ENCODE assay signal across 15 cellular contexts in the genomic region with DNA sequence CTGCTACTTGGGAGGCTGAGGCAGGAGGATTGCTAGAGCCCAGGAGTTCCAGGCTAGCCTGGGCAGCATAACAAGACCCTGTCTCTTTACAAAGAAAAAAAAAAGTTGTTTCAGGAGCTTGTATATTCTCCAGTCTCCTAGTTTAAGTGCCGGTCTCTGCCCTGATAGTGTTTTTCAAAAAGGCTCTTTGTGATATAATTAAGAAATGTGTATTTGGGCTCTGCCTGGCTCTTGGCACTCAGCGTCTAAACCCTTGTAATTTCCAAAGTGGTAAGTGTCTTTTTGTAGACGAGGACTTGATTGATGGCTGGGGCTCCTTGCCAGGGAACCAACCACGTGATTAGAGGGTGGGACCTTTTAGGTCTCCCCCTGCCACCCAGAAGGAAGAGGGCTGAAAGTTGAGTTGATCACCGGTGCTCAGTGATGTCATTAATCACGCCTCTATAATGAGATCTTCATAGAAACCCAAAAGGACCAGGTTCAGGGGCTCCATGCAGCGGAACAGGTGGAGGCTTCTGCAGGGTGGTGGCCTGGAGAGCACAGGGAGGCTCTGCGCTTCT. TPM values are rescaled to one million over a fixed set of nuclear protein-coding genes. Genes with fewer than 3 reads are reported as not detected.
A peak's percentile ranks its signal among the peaks of the same experiment; 100 is the strongest.
DNase-seq lines count a peak whose midpoint lies in the region; ATAC-seq and TF ChIP-seq lines count a peak whose summit lies in the region.
"Had no signal": no experiment of that assay in that cellular context is flagged by ENCODE, and none has a peak within 500 bp of the region (broad histone marks: within the 10 kb centered on the region; RNA-seq: fewer than 3 reads in every experiment).

No MANE protein-coding gene starts in this region.

- H2AFZ ChIP-seq in neuronal stem cell (ENCODE audit: low read length): no peak overlapping the region
- H2AFZ ChIP-seq: parathyroid adenoma had no signal

- WGBS in sigmoid colon, 2 donors: 65 to 74% methylated on average over 8 of the region's 8 CpGs
- no CpG with 5 or more reads among the region's 8 CpGs for WGBS in neuronal stem cell (ENCODE audit: extremely low coverage in 2 of 2, insufficient read length in 2 of 2, insufficient replicate concordance in 1 of 2), 2 donors
- WGBS in aorta, 2 donors: 46 to 55% methylated on average over 8 of the region's 8 CpGs

- H4K8ac ChIP-seq in neuronal stem cell (ENCODE audit: low read depth, low read length): no peak overlapping the region

- H3K23ac ChIP-seq in neuronal stem cell (ENCODE audit: low read depth, low read length, poor library complexity): no peak overlapping the region

- no peak overlapping the region for H4K91ac ChIP-seq in neuronal stem cell (ENCODE audit: low read depth, low read length, poor library complexity)

- H3K14ac ChIP-seq in neuronal stem cell (ENCODE audit: low read length): no peak overlapping the region

- DNase-seq in CD4-positive, alpha-beta memory T cell: no peak
- DNase-seq in WERI-Rb-1: peak; percentile 31
- DNase-seq in sigmoid colon: no peak
- DNase-seq in neuronal stem cell (ENCODE audit: low spot score): no peak
- no peak for DNase-seq in aorta
- DNase-seq: activated CD8-positive, alpha-beta memory T cell treated with anti-CD3 and anti-CD28 coated beads, Interleukin-2, amount 50 U/mL, for 48 hours; C1 segment of cervical spinal cord; NCI-H1092 treated with DMSO at 0.1 percent for 48 hours; NCI-H524; spleen had no signal

- H2BK15ac ChIP-seq in neuronal stem cell (ENCODE audit: low read length): no peak overlapping the region

- no peak for TF ChIP-seq POLR2A in sigmoid colon (IDR thresholded peaks at IDR 0.05)

- TF ChIP-seq EP300 in sigmoid colon (IDR thresholded peaks at IDR 0.05): no peak

- no peak overlapping the region for H3K4ac ChIP-seq in neuronal stem cell (ENCODE audit: low read length)

- H3K9ac ChIP-seq in HUES48 (ENCODE audit: low read depth, low read length) (peak overlapping the region; percentile 7; the same call in 1 of the 2 replicates), neuronal stem cell (ENCODE audit: low read depth, low read length, poor library complexity) (no peak overlapping the region)
- H3K9ac ChIP-seq: parathyroid adenoma had no signal

- peaks cover 25% of the 10 kb centered on the region for H3K36me3 ChIP-seq in CD4-positive, alpha-beta memory T cell (ENCODE audit: insufficient read depth, low read length)
- H3K36me3 ChIP-seq in HUES48 (ENCODE audit: control insufficient read depth, insufficient read depth, low read length) (peaks cover 69% of the 10 kb centered on the region), WERI-Rb-1 (peaks cover 81% of the 10 kb centered on the region), sigmoid colon (peaks cover 15 to 51% (median 26%) of the 10 kb centered on the region in 4 donors), neuronal stem cell (replicated peaks in 1 of 2; ENCODE audit: control insufficient read depth in 2 of 2, insufficient read depth in 2 of 2, low read length in 2 of 2) (peaks cover 19 to 76% of the 10 kb centered on the region in 2 donors), aorta (ENCODE audit: control insufficient read depth in 1 of 2, insufficient read depth in 2 of 2, low read length in 1 of 2) (peaks cover 0 to 12% of the 10 kb centered on the region in 2 donors)

- POLR2A ChIA-PET in CD4-positive, alpha-beta memory T cell (lab: Charles Lee; ENCODE audit: partially characterized antibody): no interaction called here

- H3K27me3 Mint-ChIP-seq in CD4-positive, alpha-beta memory T cell: no peaks in the 10 kb centered on the region
- no peaks in the 10 kb centered on the region for H3K27me3 Mint-ChIP-seq in nephron (ENCODE audit: low read depth)

- no peak overlapping the region for H3K4me3 ChIP-seq in CD4-positive, alpha-beta memory T cell (ENCODE audit: low read length in 2 of 2)
- no peak overlapping the region for H3K4me3 ChIP-seq in HUES48 (ENCODE audit: low read depth, low read length)
- H3K4me3 ChIP-seq in WERI-Rb-1 (ENCODE audit: low read depth, low read length): peak overlapping the region; percentile 0; the same call in 1 of the 2 replicates
- H3K4me3 ChIP-seq in sigmoid colon: no peak overlapping the region
- H3K4me3 ChIP-seq in neuronal stem cell (ENCODE audit: low read length in 2 of 2): no peak overlapping the region
- H3K4me3 ChIP-seq in aorta (ENCODE audit: low read length in 2 of 2): no peak overlapping the region
- H3K4me3 ChIP-seq: gastroesophageal sphincter, spleen had no signal

- no peak overlapping the region for H3K4me2 ChIP-seq in neuronal stem cell (ENCODE audit: insufficient read depth, low read length, poor library complexity, severe bottlenecking)

- H3K27me3 ChIP-seq in CD4-positive, alpha-beta memory T cell (ENCODE audit: insufficient read depth, low read length): no peaks in the 10 kb centered on the region
- H3K27me3 ChIP-seq in HUES48 (ENCODE audit: control insufficient read depth, insufficient read depth, low read length) (no peaks in the 10 kb centered on the region), WERI-Rb-1 (ENCODE audit: insufficient read depth, low read depth, severe bottlenecking) (no peaks in the 10 kb centered on the region), sigmoid colon (no peaks in the 10 kb centered on the region), neuronal stem cell (ENCODE audit: control insufficient read depth in 3 of 3, insufficient read depth in 3 of 3, low read depth in 1 of 3, low read length in 3 of 3) (no peaks in the 10 kb centered on the region), aorta (ENCODE audit: control insufficient read depth in 1 of 2, insufficient read depth in 2 of 2, low read length in 1 of 2) (no peaks in the 10 kb centered on the region)
- H3K27me3 ChIP-seq: gastroesophageal sphincter, spleen had no signal

- no peak overlapping the region for H2BK5ac ChIP-seq in neuronal stem cell (ENCODE audit: low read length)

- H3K18ac ChIP-seq in neuronal stem cell (ENCODE audit: low read length): no peak overlapping the region

- H2BK120ac ChIP-seq in neuronal stem cell (ENCODE audit: low read depth, low read length): no peak overlapping the region

- no peaks in the 10 kb centered on the region for H3K9me3 Mint-ChIP-seq in CD4-positive, alpha-beta memory T cell
- no peaks in the 10 kb centered on the region for H3K9me3 Mint-ChIP-seq in nephron

- intact Hi-C loops in CD4-positive, alpha-beta memory T cell (cut with micrococcal nuclease): no loop called here
- intact Hi-C loops in sigmoid colon (cut with DNase I): loop anchor here (10.0 kb wide), 1 partner anchor 254 kb away; no protein-coding TSS in a partner anchor
- intact Hi-C loops in aorta (cut with DNase I): loop anchor here in 1 of 2 donors (10.0 kb wide), 1 partner anchor 784 kb away; the partner anchor contains the start of gene PSMG3

- H3K79me1 ChIP-seq in neuronal stem cell (ENCODE audit: low read depth, low read length): peaks cover 9% of the 10 kb centered on the region

- CTCF ChIA-PET in CD4-positive, alpha-beta memory T cell (lab: Charles Lee; ENCODE audit: partially characterized antibody): interaction anchor here (1.2 to 1.4 kb wide), 2 partner anchors 11 to 73 kb away, joined by 4 read pairs; no protein-coding TSS in a partner anchor

- ATAC-seq in aorta (ENCODE audit: low FRiP score): no peak
- ATAC-seq: gastroesophageal sphincter, HepG2 had no signal

- no peak overlapping the region for H2BK12ac ChIP-seq in neuronal stem cell (ENCODE audit: low read length)

- peak overlapping the region in 4 of 7 donors; percentile 1 to 75 (median 52) for H3K27ac Mint-ChIP-seq in CD4-positive, alpha-beta memory T cell
- H3K27ac Mint-ChIP-seq in nephron: peak overlapping the region; percentile 16 to 61 (median 56)

- H3K9me3 ChIP-seq in CD4-positive, alpha-beta memory T cell (ENCODE audit: control insufficient read depth in 1 of 2, low read length in 2 of 2): no peaks in the 10 kb centered on the region
- H3K9me3 ChIP-seq in HUES48 (ENCODE audit: control insufficient read depth, insufficient read depth, low read length) (no peaks in the 10 kb centered on the region), WERI-Rb-1 (ENCODE audit: severe bottlenecking) (no peaks in the 10 kb centered on the region), sigmoid colon (no peaks in the 10 kb centered on the region), neuronal stem cell (replicated peaks in 1 of 2; ENCODE audit: control insufficient read depth in 2 of 2, insufficient read depth in 1 of 2, low read depth in 1 of 2, low read length in 2 of 2) (no peaks in the 10 kb centered on the region), aorta (ENCODE audit: control insufficient read depth, low read length) (no peaks in the 10 kb centered on the region)
- H3K9me3 ChIP-seq: gastroesophageal sphincter, spleen had no signal

- TF ChIP-seq CTCF in WERI-Rb-1 (IDR thresholded peaks at IDR 0.05; ENCODE audit: low read depth, low read length): no peak
- no peak for TF ChIP-seq CTCF in nephron (IDR thresholded peaks at IDR 0.05; ENCODE audit: unreplicated experiment in 3 of 3)
- TF ChIP-seq CTCF in sigmoid colon (IDR thresholded peaks at IDR 0.05): no peak

- peak overlapping the region in 5 of 8 donors; percentile 3 to 45 (median 36) for H3K4me3 Mint-ChIP-seq in CD4-positive, alpha-beta memory T cell
- peak overlapping the region; percentile 52 to 64 (median 58) for H3K4me3 Mint-ChIP-seq in nephron

- peaks cover 46% of the 10 kb centered on the region for H3K4me1 ChIP-seq in CD4-positive, alpha-beta memory T cell (ENCODE audit: insufficient read depth, low read length)
- H3K4me1 ChIP-seq in HUES48 (ENCODE audit: control insufficient read depth, insufficient read depth, low read length) (no peaks in the 10 kb centered on the region; the same call in 1 of the 2 replicates), sigmoid colon (peaks cover 0 to 57% (median 42%) of the 10 kb centered on the region in 4 donors), neuronal stem cell (ENCODE audit: control insufficient read depth in 2 of 2, insufficient read depth in 1 of 2, low read depth in 1 of 2, low read length in 2 of 2) (peaks cover 4 to 7% of the 10 kb centered on the region in 2 donors), aorta (ENCODE audit: control insufficient read depth in 1 of 2, insufficient read depth in 2 of 2, low read length in 2 of 2) (no peaks in the 10 kb centered on the region)

- no peak overlapping the region for H3K27ac ChIP-seq in CD4-positive, alpha-beta memory T cell (ENCODE audit: low read depth, low read length)
- H3K27ac ChIP-seq in HUES48 (ENCODE audit: low read depth, low read length) (peak overlapping the region; percentile 5), WERI-Rb-1 (peak overlapping the region; percentile 43), sigmoid colon (no peak overlapping the region), neuronal stem cell (replicated peaks; ENCODE audit: low read length) (no peak overlapping the region), aorta (ENCODE audit: low read depth in 1 of 2, low read length in 2 of 2) (no peak overlapping the region)
- H3K27ac ChIP-seq: gastroesophageal sphincter, parathyroid adenoma had no signal

- peaks cover 30 to 56% of the 10 kb centered on the region in 2 donors for H3K36me3 Mint-ChIP-seq in CD4-positive, alpha-beta memory T cell
- H3K36me3 Mint-ChIP-seq in nephron (ENCODE audit: low read depth): peaks cover 41% of the 10 kb centered on the region

- no peak overlapping the region for H2AK5ac ChIP-seq in neuronal stem cell (ENCODE audit: low read depth, low read length)

- peaks cover 30 to 56% (median 45%) of the 10 kb centered on the region in 4 donors for H3K4me1 Mint-ChIP-seq in CD4-positive, alpha-beta memory T cell
- peaks cover 28% of the 10 kb centered on the region for H3K4me1 Mint-ChIP-seq in nephron

RNA-seq across cellular contexts. Expression of gene EIF3B, which starts 4.4 kb away (rescaled TPM):
- 100 to 1,000 TPM; 126 to 138 TPM for total RNA-seq in CD4-positive, alpha-beta memory T cell
- polyA plus RNA-seq in CD4-positive, alpha-beta memory T cell: 100 to 1,000 TPM in 1 of 2 donors, 10 to 100 TPM in 1; 78.7 to 135 TPM
- total RNA-seq in sigmoid colon (100 to 1,000 TPM in 2 of 4 donors, 10 to 100 TPM in 2; 89.2 to 125 (median 103) TPM), aorta (10 to 100 TPM; 84.7 to 95.2 TPM)
- polyA plus RNA-seq in sigmoid colon (100 to 1,000 TPM in 1 of 3 donors, 10 to 100 TPM in 2; 37.9 to 107 (median 47.4) TPM), aorta (10 to 100 TPM; 28.7 to 84.7 TPM)
- polyA plus RNA-seq in neuronal stem cell (2013, experiment 1 of 2): 81.1 TPM
- polyA plus RNA-seq in neuronal stem cell (2013, experiment 2 of 2): 83.2 TPM

RNA-seq across cellular contexts. Expression of gene CHST12, which starts 44.4 kb away (rescaled TPM):
- 10 to 100 TPM; 29.5 to 30.7 TPM for total RNA-seq in CD4-positive, alpha-beta memory T cell
- 10 to 100 TPM; 11.6 to 22.5 TPM for polyA plus RNA-seq in CD4-positive, alpha-beta memory T cell
- total RNA-seq in sigmoid colon (10 to 100 TPM in 3 of 4 donors, 1 to 10 TPM in 1; 7.5 to 10.9 (median 10.4) TPM), aorta (10 to 100 TPM; 19.6 to 31.8 TPM)
- polyA plus RNA-seq in sigmoid colon (10 to 100 TPM in 1 of 3 donors, 1 to 10 TPM in 2; 1.2 to 11.9 (median 3.2) TPM), aorta (10 to 100 TPM in 1 of 2 donors, 1 to 10 TPM in 1; 2.9 to 16.0 TPM)
- polyA plus RNA-seq in neuronal stem cell (2013, experiment 1 of 2): 12.5 TPM
- 12.7 TPM for polyA plus RNA-seq in neuronal stem cell (2013, experiment 2 of 2)

RNA-seq across cellular contexts. Expression of gene SNX8, which starts 44.8 kb away (rescaled TPM):
- 1 to 10 TPM; 6.9 to 9.9 TPM for total RNA-seq in CD4-positive, alpha-beta memory T cell
- 1 to 10 TPM; 6.6 to 7.4 TPM for polyA plus RNA-seq in CD4-positive, alpha-beta memory T cell
- total RNA-seq in sigmoid colon (10 to 100 TPM in 2 of 4 donors, 1 to 10 TPM in 2; 5.3 to 14.0 (median 8.5) TPM), aorta (10 to 100 TPM; 25.9 to 26.5 TPM)
- polyA plus RNA-seq in sigmoid colon (10 to 100 TPM in 2 of 3 donors, 1 to 10 TPM in 1; 7.2 to 23.1 (median 10.2) TPM), aorta (10 to 100 TPM in 1 of 2 donors, 1 to 10 TPM in 1; 4.1 to 15.8 TPM)
- 10.4 TPM for polyA plus RNA-seq in neuronal stem cell (2013, experiment 1 of 2)
- polyA plus RNA-seq in neuronal stem cell (2013, experiment 2 of 2): 12.5 TPM

Comparison
In these comparisons a context has a peak if more than half of its experiments do, and no peak if none do; other contexts are left out.
1. H3K27ac ChIP-seq: peak in HUES48 (single experiment) and WERI-Rb-1 (single experiment); none in CD4-positive, alpha-beta memory T cell (single experiment), sigmoid colon (0 of 4), neuronal stem cell (single experiment) and aorta (0 of 2).